8 cellular contexts compared by ENCODE assay signal in the genomic region with DNA sequence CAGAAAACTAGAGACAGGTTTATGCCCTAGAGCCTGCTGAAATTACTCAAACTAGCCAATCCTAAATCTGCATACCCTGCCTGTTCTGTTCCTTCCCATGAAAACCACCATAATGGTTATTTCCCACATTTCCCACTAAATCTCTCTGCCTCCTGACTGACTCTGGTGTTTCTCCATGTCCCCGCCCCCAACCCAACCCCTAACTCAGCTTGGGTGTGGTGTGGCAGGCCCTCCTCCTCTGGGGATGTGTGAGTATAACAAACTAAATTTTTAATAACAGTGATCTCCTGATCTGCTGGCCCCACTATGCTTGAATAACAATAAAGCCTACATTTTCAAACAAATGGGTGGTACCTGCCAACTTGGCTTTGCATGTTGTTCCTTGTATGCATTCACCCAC. TPM values are rescaled to one million over a fixed set of nuclear protein-coding genes. Genes with fewer than 3 reads are reported as not detected.
"Had no signal": no experiment of that assay in that cellular context is flagged by ENCODE, and none has a peak within 500 bp of the region (broad histone marks: within the 10 kb centered on the region; RNA-seq: fewer than 3 reads in every experiment).

No MANE protein-coding gene starts in this region.

- ATAC-seq: K562 had no signal

- H3K4me3 ChIP-seq: K562 had no signal

- FAIRE-seq: H54, HTR-8/SVneo, K562 had no signal

- DNase-seq: GOT3, HCEC 1CT, IMR-90, KG1 had no signal

RNA-seq across cellular contexts. Expression of a gene that starts 35.5 kb away (rescaled TPM):
- total RNA-seq: HT-29, IMR-90, K562 had no signal
- polyA plus RNA-seq: IMR-90, K562 had no signal
